ENCODE assay signal across 10 cellular contexts in the genomic region with DNA sequence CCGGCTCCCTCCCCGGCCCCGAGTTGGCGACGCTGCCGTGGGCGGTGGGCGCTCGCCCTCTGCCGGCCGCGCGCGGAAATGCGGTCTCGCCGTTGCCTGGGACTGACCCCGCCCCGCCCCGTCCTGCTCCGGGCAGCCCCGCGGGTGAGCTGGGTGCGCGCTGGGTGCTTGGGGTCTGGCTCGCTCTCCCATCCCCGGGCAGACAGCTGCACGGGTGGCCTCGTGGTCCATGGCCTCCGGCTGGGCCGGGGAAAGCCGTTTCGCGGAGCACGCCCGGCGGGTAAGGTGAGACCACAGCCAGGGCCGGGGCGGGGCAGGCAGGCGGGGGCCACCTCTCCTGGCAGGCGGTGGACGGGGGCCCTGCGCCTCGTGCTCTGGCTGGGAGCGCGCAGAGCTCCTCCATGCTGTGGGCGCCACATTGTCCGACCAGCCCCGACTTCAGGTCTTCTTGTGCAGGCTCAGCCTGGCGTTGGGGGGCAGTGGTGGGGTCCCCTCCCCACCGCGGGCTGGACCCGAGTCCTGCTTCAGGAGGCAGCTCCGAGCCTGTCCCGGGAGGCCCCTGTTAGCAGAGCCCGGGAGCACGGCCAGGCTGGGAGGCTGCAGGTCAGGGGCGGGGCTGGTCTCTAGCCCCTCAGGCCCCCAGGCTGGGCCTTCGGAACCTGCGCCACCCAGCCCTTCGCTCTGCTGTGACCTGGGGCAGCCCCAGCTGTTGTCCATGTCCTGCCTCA. TPM values are rescaled to one million over a fixed set of nuclear protein-coding genes. Genes with fewer than 3 reads are reported as not detected.
DNase-seq lines count a peak whose midpoint lies in the region; ATAC-seq, FAIRE-seq and TF ChIP-seq lines count a peak whose summit lies in the region.
"Had no signal": no experiment of that assay in that cellular context is flagged by ENCODE, and none has a peak within 500 bp of the region (broad histone marks: within the 10 kb centered on the region; RNA-seq: fewer than 3 reads in every experiment).

No MANE protein-coding gene starts in this region.

- FAIRE-seq in HTR-8/SVneo (lab: Jason Lieb, UNC): peak; percentile 95

- no peak overlapping the region for H3K27ac ChIP-seq in CD4-positive, CD25-positive, alpha-beta regulatory T cell (ENCODE audit: insufficient read depth, low read length, poor library complexity, severe bottlenecking)
- peak overlapping the region; percentile 44; the same call in 1 of the 2 replicates for H3K27ac ChIP-seq in VCaP

- ATAC-seq in CD4-positive, CD25-positive, alpha-beta regulatory T cell (ENCODE audit: low read depth in 2 of 2): peak; percentile 48 to 70
- ATAC-seq in GM18867 (IDR thresholded peaks at IDR 0.05; ENCODE audit: unreplicated experiment) (no peak), GM18907 (IDR thresholded peaks at IDR 0.05; ENCODE audit: unreplicated experiment) (no peak)

- H3K36me3 Mint-ChIP-seq in CD4-positive, CD25-positive, alpha-beta regulatory T cell: no peaks in the 10 kb centered on the region
- no peaks in the 10 kb centered on the region for H3K36me3 Mint-ChIP-seq in MCF 10A (ENCODE audit: insufficient read depth, unreplicated experiment)

- CTCF ChIA-PET in MCF 10A (lab: Yijun Ruan, JAX): interaction anchor here (0.5 to 1.2 kb wide), 16 partner anchors 15 to 377 kb away, joined by 3 to 7 read pairs (median 3); a partner anchor contains a TSS

- H3K27me3 ChIP-seq in CD4-positive, CD25-positive, alpha-beta regulatory T cell (ENCODE audit: control insufficient read depth, insufficient read depth, low read length): no peaks in the 10 kb centered on the region

- no peaks in the 10 kb centered on the region for H3K4me1 Mint-ChIP-seq in CD4-positive, CD25-positive, alpha-beta regulatory T cell
- no peaks in the 10 kb centered on the region for H3K4me1 Mint-ChIP-seq in MCF 10A (ENCODE audit: insufficient read depth, unreplicated experiment)

- intact Hi-C loops in MCF 10A (cut with micrococcal nuclease): loop anchor here (1.0 kb wide), 1 partner anchor 46 kb away; no protein-coding TSS in a partner anchor

- H3K4me3 ChIP-seq in CD4-positive, CD25-positive, alpha-beta regulatory T cell (ENCODE audit: low read depth, low read length): no peak overlapping the region

- no peaks in the 10 kb centered on the region for H3K36me3 ChIP-seq in CD4-positive, CD25-positive, alpha-beta regulatory T cell (ENCODE audit: control insufficient read depth, insufficient read depth, low read length)

- H3K4me1 ChIP-seq in CD4-positive, CD25-positive, alpha-beta regulatory T cell (ENCODE audit: control insufficient read depth, insufficient read depth, low read length, poor library complexity, severe bottlenecking): peaks cover 5% of the 10 kb centered on the region

- no peak overlapping the region for H3K4me3 Mint-ChIP-seq in CD4-positive, CD25-positive, alpha-beta regulatory T cell
- no peak overlapping the region for H3K4me3 Mint-ChIP-seq in MCF 10A (ENCODE audit: unreplicated experiment)

- H3K9me3 ChIP-seq in CD4-positive, CD25-positive, alpha-beta regulatory T cell (ENCODE audit: control insufficient read depth in 2 of 2, low read length in 2 of 2): no peaks in the 10 kb centered on the region

- no peaks in the 10 kb centered on the region for H3K9me3 Mint-ChIP-seq in CD4-positive, CD25-positive, alpha-beta regulatory T cell
- H3K9me3 Mint-ChIP-seq in MCF 10A (ENCODE audit: unreplicated experiment): no peaks in the 10 kb centered on the region

- TF ChIP-seq CTCF in VCaP (conservative IDR thresholded peaks at IDR 0.05) (peak; percentile 70), MCF 10A (IDR thresholded peaks at IDR 0.05; ENCODE audit: unreplicated experiment) (peak; percentile 81)

- no peak overlapping the region for H3K27ac Mint-ChIP-seq in CD4-positive, CD25-positive, alpha-beta regulatory T cell
- no peak overlapping the region for H3K27ac Mint-ChIP-seq in MCF 10A (ENCODE audit: low read depth, unreplicated experiment)

- H3K27me3 Mint-ChIP-seq in CD4-positive, CD25-positive, alpha-beta regulatory T cell: no peaks in the 10 kb centered on the region
- H3K27me3 Mint-ChIP-seq in MCF 10A (ENCODE audit: insufficient read depth, unreplicated experiment): peaks cover 42% of the 10 kb centered on the region

- POLR2A ChIA-PET in MCF 10A (lab: Yijun Ruan, JAX): interaction anchor here (0.7 kb wide), 1 partner anchor 413 kb away, joined by 3 read pairs; no protein-coding TSS in a partner anchor

- no TSS peak for BruUV-seq in MCF 10A (replicated peaks; lab: Mats Ljungman, UMichigan)

- peak; percentile 46 to 60 (median 51) for DNase-seq in CD4-positive, CD25-positive, alpha-beta regulatory T cell
- DNase-seq in HTR-8/SVneo (ENCODE audit: insufficient read length, low spot score): peak; percentile 81
- DNase-seq in MCF 10A (ENCODE audit: unreplicated experiment): peak; percentile 39
- peak; percentile 34 for DNase-seq in kidney tubule cell (ENCODE audit: low spot score)
- peak; percentile 78 for DNase-seq in stimulated activated CD4-positive, alpha-beta T cell treated with anti-CD3 and anti-CD28 coated beads, Interleukin-4, amount 100 ng/mL, for 1 hour

RNA-seq across cellular contexts. Expression of a gene that starts 7.0 kb away (rescaled TPM):
- total RNA-seq in CD4-positive, CD25-positive, alpha-beta regulatory T cell: not detected
- not detected for polyA plus RNA-seq in CD4-positive, CD25-positive, alpha-beta regulatory T cell
- not detected in 2 replicates for total RNA-seq in MCF 10A (2022)
- total RNA-seq: HT1080, subcutaneous adipose tissue had no signal

RNA-seq across cellular contexts. Expression of a gene that starts 30.5 kb away (rescaled TPM):
- not detected for total RNA-seq in CD4-positive, CD25-positive, alpha-beta regulatory T cell
- polyA plus RNA-seq in CD4-positive, CD25-positive, alpha-beta regulatory T cell: not detected
- total RNA-seq in MCF 10A (2022): not detected in 2 replicates
- total RNA-seq: HT1080, subcutaneous adipose tissue had no signal

RNA-seq across cellular contexts. Expression of a gene that starts 49.8 kb away (rescaled TPM):
- 4.2 TPM for total RNA-seq in CD4-positive, CD25-positive, alpha-beta regulatory T cell
- under 1 TPM in 3 of 4 donors, not detected in 1; 0.37 to 0.63 (median 0.38) TPM for polyA plus RNA-seq in CD4-positive, CD25-positive, alpha-beta regulatory T cell
- not detected in 2 replicates for total RNA-seq in MCF 10A (2022)
- total RNA-seq: HT1080 had no signal

Comparison
In these comparisons a context has a peak if more than half of its experiments do, and no peak if none do; other contexts are left out.
1. ATAC-seq: peak in CD4-positive, CD25-positive, alpha-beta regulatory T cell (2 of 2); none in GM18867 (single experiment) and GM18907 (single experiment).
2. Peak in every context shown above with its lines, with median percentiles within 50 percentile points of each other: DNase-seq.